Comparison of ENCODE assay signal across 13 cellular contexts in the genomic region with DNA sequence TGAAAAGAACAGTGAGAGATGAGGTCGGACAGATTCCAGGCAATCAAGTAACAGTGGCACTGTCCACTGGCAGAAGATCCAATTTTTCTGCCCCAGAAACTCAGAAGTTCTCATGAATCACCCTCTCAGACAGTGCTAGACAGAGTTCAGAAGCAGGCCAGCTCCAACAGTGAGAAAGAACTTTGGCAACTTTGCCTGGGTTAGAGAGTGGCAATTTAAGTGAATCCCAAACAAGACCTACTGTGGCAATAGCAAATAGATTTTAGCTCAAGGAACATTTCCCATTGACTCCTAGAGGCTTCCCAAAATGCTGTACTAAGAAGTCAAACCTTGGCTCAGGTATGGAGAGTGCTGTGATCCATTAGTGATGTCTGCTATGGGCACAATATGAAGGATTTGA. TPM values are rescaled to one million over a fixed set of nuclear protein-coding genes. Genes with fewer than 3 reads are reported as not detected.
DNase-seq lines count a peak whose midpoint lies in the region; ATAC-seq, FAIRE-seq and TF ChIP-seq lines count a peak whose summit lies in the region.
"Had no signal": no experiment of that assay in that cellular context is flagged by ENCODE, and none has a peak within 500 bp of the region (broad histone marks: within the 10 kb centered on the region; RNA-seq: fewer than 3 reads in every experiment).

No MANE protein-coding gene starts in this region.

- intact Hi-C loops in activated CD8-positive, alpha-beta T cell treated with anti-CD3 and anti-CD28 coated beads for 36 hours (cut with micrococcal nuclease): no loop called here

- CTCF ChIA-PET in activated CD8-positive, alpha-beta T cell treated with anti-CD3 and anti-CD28 coated beads for 36 hours (lab: Charles Lee): interaction anchor here (0.9 to 8.2 kb wide), 6 partner anchors 8 to 104 kb away, joined by 3 to 94 read pairs (median 4); no protein-coding TSS in a partner anchor

- no peak for DNase-seq in T-helper 2 cell treated with Interferon-gamma antibody and Interleukin-4, amounts not matched to agents 5 μg/mL and 100 μg/mL, for 36 hours (ENCODE audit: low spot score)
- DNase-seq in T-helper 2 cell (no peak), fibroblast of mammary gland (ENCODE audit: low read depth) (peak; percentile 49), H54 (ENCODE audit: insufficient read length, low spot score) (no peak)
- no peak for DNase-seq in activated CD8-positive, alpha-beta T cell treated with anti-CD3 and anti-CD28 coated beads for 36 hours
- DNase-seq in stimulated activated naive B cell treated with anti-CD40 and anti-IgM and Interleukin-4, amounts not matched to agents 10 μg/mL and 1 μg/mL and 100 μg/mL, for 72 hours: no peak
- DNase-seq: 8988T; activated naive CD4-positive, alpha-beta T cell treated with anti-CD3 and anti-CD28 coated beads, Interleukin-2, amount 10 ng/mL, durations not matched to agents 7 days and 5 days; NCI-H1694 treated with DMSO at 0.1 percent for 48 hours; posterior cingulate gyrus had no signal

- TF ChIP-seq POLR2A in H54 (IDR thresholded peaks at IDR 0.05; ENCODE audit: low read depth, low read length): no peak

- H3K4me3 Mint-ChIP-seq in T-helper 2 cell treated with Interferon-gamma antibody and Interleukin-4, amounts not matched to agents 5 μg/mL and 100 μg/mL, for 36 hours: no peak overlapping the region
- no peak overlapping the region for H3K4me3 Mint-ChIP-seq in activated CD8-positive, alpha-beta T cell treated with anti-CD3 and anti-CD28 coated beads for 36 hours
- no peak overlapping the region for H3K4me3 Mint-ChIP-seq in stimulated activated naive B cell treated with anti-CD40 and anti-IgM and Interleukin-4, amounts not matched to agents 10 μg/mL and 1 μg/mL and 100 μg/mL, for 72 hours
- H3K4me3 Mint-ChIP-seq: activated naive CD4-positive, alpha-beta T cell treated with anti-CD3 and anti-CD28 coated beads, Interleukin-2, amount 10 ng/mL, durations not matched to agents 7 days and 5 days had no signal

- FAIRE-seq in H54 (lab: Jason Lieb, UNC): no peak
- FAIRE-seq: TTC549 had no signal

- peaks cover 87% of the 10 kb centered on the region for H3K36me3 Mint-ChIP-seq in T-helper 2 cell treated with Interferon-gamma antibody and Interleukin-4, amounts not matched to agents 5 μg/mL and 100 μg/mL, for 36 hours (ENCODE audit: low read depth)
- peaks cover 96% of the 10 kb centered on the region for H3K36me3 Mint-ChIP-seq in activated CD8-positive, alpha-beta T cell treated with anti-CD3 and anti-CD28 coated beads for 36 hours (ENCODE audit: low read depth)
- peaks cover 42 to 68% of the 10 kb centered on the region in 2 donors for H3K36me3 Mint-ChIP-seq in stimulated activated naive B cell treated with anti-CD40 and anti-IgM and Interleukin-4, amounts not matched to agents 10 μg/mL and 1 μg/mL and 100 μg/mL, for 72 hours

- H3K4me1 Mint-ChIP-seq in T-helper 2 cell treated with Interferon-gamma antibody and Interleukin-4, amounts not matched to agents 5 μg/mL and 100 μg/mL, for 36 hours (ENCODE audit: low read depth): peaks cover 66% of the 10 kb centered on the region
- peaks cover 96% of the 10 kb centered on the region for H3K4me1 Mint-ChIP-seq in activated CD8-positive, alpha-beta T cell treated with anti-CD3 and anti-CD28 coated beads for 36 hours (ENCODE audit: low read depth)
- H3K4me1 Mint-ChIP-seq in stimulated activated naive B cell treated with anti-CD40 and anti-IgM and Interleukin-4, amounts not matched to agents 10 μg/mL and 1 μg/mL and 100 μg/mL, for 72 hours: peaks cover 70 to 94% of the 10 kb centered on the region in 2 donors

- peaks cover 4% of the 10 kb centered on the region for H3K9me3 Mint-ChIP-seq in T-helper 2 cell treated with Interferon-gamma antibody and Interleukin-4, amounts not matched to agents 5 μg/mL and 100 μg/mL, for 36 hours
- H3K9me3 Mint-ChIP-seq in activated CD8-positive, alpha-beta T cell treated with anti-CD3 and anti-CD28 coated beads for 36 hours: peaks cover 11% of the 10 kb centered on the region
- peaks cover 4 to 6% of the 10 kb centered on the region in 2 donors for H3K9me3 Mint-ChIP-seq in stimulated activated naive B cell treated with anti-CD40 and anti-IgM and Interleukin-4, amounts not matched to agents 10 μg/mL and 1 μg/mL and 100 μg/mL, for 72 hours

- TF ChIP-seq CTCF in activated CD8-positive, alpha-beta T cell treated with anti-CD3 and anti-CD28 coated beads for 36 hours (IDR thresholded peaks at IDR 0.05): no peak
- no peak for TF ChIP-seq CTCF in fibroblast of mammary gland (conservative IDR thresholded peaks at IDR 0.05; ENCODE audit: control insufficient read depth, insufficient read depth, low read depth, low read length)

- ATAC-seq in activated CD8-positive, alpha-beta T cell treated with anti-CD3 and anti-CD28 coated beads for 36 hours: no peak
- ATAC-seq in stimulated activated naive B cell treated with anti-CD40 and anti-IgM and Interleukin-4, amounts not matched to agents 10 μg/mL and 1 μg/mL and 100 μg/mL, for 72 hours (replicated peaks): no peak
- no peak for ATAC-seq in GM18868 (IDR thresholded peaks at IDR 0.05; ENCODE audit: unreplicated experiment)
- ATAC-seq in GM18858 (IDR thresholded peaks at IDR 0.05; ENCODE audit: unreplicated experiment): no peak

- POLR2A ChIA-PET in activated CD8-positive, alpha-beta T cell treated with anti-CD3 and anti-CD28 coated beads for 36 hours (lab: Charles Lee): interaction anchor here (1.2 to 9.9 kb wide), 7 partner anchors 10 to 151 kb away, joined by 3 to 203 read pairs (median 4); partner anchors contain the start of gene CD44

- no peaks in the 10 kb centered on the region for H3K27me3 Mint-ChIP-seq in T-helper 2 cell treated with Interferon-gamma antibody and Interleukin-4, amounts not matched to agents 5 μg/mL and 100 μg/mL, for 36 hours (ENCODE audit: low read depth)
- H3K27me3 Mint-ChIP-seq in activated CD8-positive, alpha-beta T cell treated with anti-CD3 and anti-CD28 coated beads for 36 hours: no peaks in the 10 kb centered on the region
- H3K27me3 Mint-ChIP-seq in stimulated activated naive B cell treated with anti-CD40 and anti-IgM and Interleukin-4, amounts not matched to agents 10 μg/mL and 1 μg/mL and 100 μg/mL, for 72 hours: no peaks in the 10 kb centered on the region
- H3K27me3 Mint-ChIP-seq: activated naive CD4-positive, alpha-beta T cell treated with anti-CD3 and anti-CD28 coated beads, Interleukin-2, amount 10 ng/mL, durations not matched to agents 7 days and 5 days had no signal

- no peak overlapping the region for H3K4me3 ChIP-seq in fibroblast of mammary gland (ENCODE audit: control insufficient read depth, low read depth, low read length)

- peak overlapping the region; percentile 5 for H3K27ac Mint-ChIP-seq in T-helper 2 cell treated with Interferon-gamma antibody and Interleukin-4, amounts not matched to agents 5 μg/mL and 100 μg/mL, for 36 hours
- peak overlapping the region; percentile 97 for H3K27ac Mint-ChIP-seq in activated CD8-positive, alpha-beta T cell treated with anti-CD3 and anti-CD28 coated beads for 36 hours
- H3K27ac Mint-ChIP-seq in stimulated activated naive B cell treated with anti-CD40 and anti-IgM and Interleukin-4, amounts not matched to agents 10 μg/mL and 1 μg/mL and 100 μg/mL, for 72 hours: peak overlapping the region; percentile 89

RNA-seq across cellular contexts. Expression of gene CD44, which starts 12.3 kb away (rescaled TPM):
- total RNA-seq in activated CD8-positive, alpha-beta T cell treated with anti-CD3 and anti-CD28 coated beads for 36 hours: 100 to 1,000 TPM; 363 to 373 TPM

Comparison
In these comparisons a context has a peak if more than half of its experiments do, and no peak if none do; other contexts are left out.
1. H3K27ac Mint-ChIP-seq: peak in every context shown above with its lines; median percentile 97 in activated CD8-positive, alpha-beta T cell treated with anti-CD3 and anti-CD28 coated beads for 36 hours; 89 in stimulated activated naive B cell treated with anti-CD40 and anti-IgM and Interleukin-4, amounts not matched to agents 10 μg/mL and 1 μg/mL and 100 μg/mL, for 72 hours; 5 in T-helper 2 cell treated with Interferon-gamma antibody and Interleukin-4, amounts not matched to agents 5 μg/mL and 100 μg/mL, for 36 hours.